Comparison of ENCODE assay signal across 15 cellular contexts in the genomic region with DNA sequence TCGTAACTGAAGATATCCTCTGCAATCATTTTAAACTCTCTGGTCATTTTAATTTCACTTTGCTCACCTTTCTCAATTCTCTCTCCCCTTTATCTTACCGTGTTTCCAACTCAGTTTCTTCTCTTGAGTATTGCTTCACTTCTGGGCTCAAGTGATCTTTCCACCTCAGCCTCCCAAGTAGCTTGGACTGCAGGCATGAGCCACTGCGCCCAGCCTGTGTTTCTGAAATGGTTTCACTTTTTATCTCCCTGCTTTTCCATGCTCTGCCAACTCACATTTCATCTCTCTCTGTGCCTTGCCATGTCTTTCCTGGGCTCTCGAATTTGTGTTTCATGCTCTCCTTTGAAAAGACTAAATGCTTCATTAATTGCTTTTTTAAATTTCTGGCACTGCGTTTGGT. TPM values are rescaled to one million over a fixed set of nuclear protein-coding genes. Genes with fewer than 3 reads are reported as not detected.
DNase-seq lines count a peak whose midpoint lies in the region; ATAC-seq and TF ChIP-seq lines count a peak whose summit lies in the region.
"Had no signal": no experiment of that assay in that cellular context is flagged by ENCODE, and none has a peak within 500 bp of the region (broad histone marks: within the 10 kb centered on the region; RNA-seq: fewer than 3 reads in every experiment).

No MANE protein-coding gene starts in this region.

- TF ChIP-seq EP300 in stomach (IDR thresholded peaks at IDR 0.05): no peak

- H3K4me3 ChIP-seq in A673 (ENCODE audit: low read depth, low read length, poor library complexity, severe bottlenecking): peak overlapping the region; percentile 18
- peak overlapping the region; percentile 0 for H3K4me3 ChIP-seq in GM12875 (ENCODE audit: low read depth, low read length)
- H3K4me3 ChIP-seq in mucosa of descending colon: no peak overlapping the region
- H3K4me3 ChIP-seq in stomach: no peak overlapping the region
- H3K4me3 ChIP-seq: ascending aorta, Peyer's patch, prostate gland had no signal

- H3K27ac ChIP-seq in A673 (ENCODE audit: low read depth, low read length, poor library complexity, severe bottlenecking) (no peak overlapping the region), stomach (peak overlapping the region in 1 of 5 donors; percentile 7)
- H3K27ac ChIP-seq: ascending aorta, epithelial cell of prostate, prostate gland had no signal

- no peaks in the 10 kb centered on the region for H3K9me3 ChIP-seq in A673 (ENCODE audit: low read depth, low read length, poor library complexity, severe bottlenecking)
- H3K9me3 ChIP-seq in mucosa of descending colon: no peaks in the 10 kb centered on the region
- H3K9me3 ChIP-seq in stomach: no peaks in the 10 kb centered on the region
- H3K9me3 ChIP-seq: ascending aorta, Peyer's patch, prostate gland had no signal

- H3K36me3 Mint-ChIP-seq in activated T-helper 17 cell treated with anti-CD3 and anti-CD28 coated beads, Interleukin-2, amount 50 U/mL, for 72 hours (ENCODE audit: low read depth): no peaks in the 10 kb centered on the region
- H3K36me3 Mint-ChIP-seq: CD8-positive, alpha-beta T cell had no signal

- WGBS in stomach, 5 donors: 43 to 52% (median 52%) methylated on average over 5 of the region's 5 CpGs

- no peak for TF ChIP-seq POLR2A in GM18505 (IDR thresholded peaks at IDR 0.05; ENCODE audit: borderline replicate concordance, extremely low read depth, insufficient read depth, insufficient read length)
- TF ChIP-seq POLR2A in stomach (IDR thresholded peaks at IDR 0.05): no peak

- ATAC-seq in activated T-helper 17 cell treated with anti-CD3 and anti-CD28 coated beads, Interleukin-2, amount 50 U/mL, for 72 hours (replicated peaks): no peak
- ATAC-seq in mucosa of descending colon: peak; percentile 42
- no peak for ATAC-seq in HG03159 (IDR thresholded peaks at IDR 0.05; ENCODE audit: unreplicated experiment)
- ATAC-seq in GM18505 (IDR thresholded peaks at IDR 0.05; ENCODE audit: unreplicated experiment): no peak
- ATAC-seq: CD8-positive, alpha-beta T cell had no signal

- no peaks in the 10 kb centered on the region for H3K4me1 ChIP-seq in A673 (ENCODE audit: insufficient read depth, low read length, poor library complexity, severe bottlenecking)
- H3K4me1 ChIP-seq in mucosa of descending colon (ENCODE audit: low read depth): peaks cover 27% of the 10 kb centered on the region
- peaks cover 8 to 57% (median 22%) of the 10 kb centered on the region in 4 donors for H3K4me1 ChIP-seq in stomach
- H3K4me1 ChIP-seq: ascending aorta, prostate gland had no signal

- peaks cover 15% of the 10 kb centered on the region for H3K4me1 Mint-ChIP-seq in activated T-helper 17 cell treated with anti-CD3 and anti-CD28 coated beads, Interleukin-2, amount 50 U/mL, for 72 hours

- intact Hi-C loops in A673 (cut with micrococcal nuclease; ENCODE audit: unreplicated experiment): no loop called here
- intact Hi-C loops in mucosa of descending colon (cut with DNase I, micrococcal nuclease): no loop called here
- intact Hi-C loops in stomach (cut with DNase I; ENCODE audit: low total_unique reads): no loop called here

- POLR2A ChIA-PET in A673 (lab: Charles Lee; ENCODE audit: low non-redundant PET): no interaction called here

- H3K4me3 Mint-ChIP-seq in activated T-helper 17 cell treated with anti-CD3 and anti-CD28 coated beads, Interleukin-2, amount 50 U/mL, for 72 hours: peak overlapping the region; percentile 55
- H3K4me3 Mint-ChIP-seq: CD8-positive, alpha-beta T cell had no signal

- TF ChIP-seq CTCF in A673 (conservative IDR thresholded peaks at IDR 0.05; ENCODE audit: low read depth, low read length): no peak
- TF ChIP-seq CTCF in GM12875 (IDR thresholded peaks at IDR 0.05; ENCODE audit: borderline replicate concordance, insufficient read depth, low read depth, low read length): no peak
- no peak for TF ChIP-seq CTCF in mucosa of descending colon (IDR thresholded peaks at IDR 0.05)
- no peak for TF ChIP-seq CTCF in stomach (IDR thresholded peaks at IDR 0.05)

- H3K27me3 ChIP-seq in A673 (replicated peaks; ENCODE audit: insufficient read depth, low read depth, low read length, poor library complexity) (peaks cover 10% of the 10 kb centered on the region), stomach (no peaks in the 10 kb centered on the region)
- H3K27me3 ChIP-seq: ascending aorta, Peyer's patch had no signal

- DNase-seq in A673 (ENCODE audit: low spot score): no peak
- DNase-seq in mucosa of descending colon: no peak
- no peak for DNase-seq in kidney glomerular epithelial cell (lab: John Stamatoyannopoulos, UW)
- no peak for DNase-seq in stomach
- DNase-seq: activated CD4-positive, alpha-beta T cell treated with anti-CD3 and anti-CD28 coated beads for 1 hour; NCI-H187; Peyer's patch had no signal

- H3K9me3 Mint-ChIP-seq in activated T-helper 17 cell treated with anti-CD3 and anti-CD28 coated beads, Interleukin-2, amount 50 U/mL, for 72 hours: no peaks in the 10 kb centered on the region
- H3K9me3 Mint-ChIP-seq: CD8-positive, alpha-beta T cell had no signal

- CTCF ChIA-PET in A673 (lab: Charles Lee): no interaction called here

- H3K36me3 ChIP-seq in A673 (ENCODE audit: insufficient read depth, low read length, poor library complexity, severe bottlenecking) (no peaks in the 10 kb centered on the region), mucosa of descending colon (ENCODE audit: low read depth) (no peaks in the 10 kb centered on the region), stomach (no peaks in the 10 kb centered on the region)
- H3K36me3 ChIP-seq: ascending aorta, Peyer's patch, prostate gland had no signal

- H3K27ac Mint-ChIP-seq in activated T-helper 17 cell treated with anti-CD3 and anti-CD28 coated beads, Interleukin-2, amount 50 U/mL, for 72 hours: peak overlapping the region; percentile 65
- H3K27ac Mint-ChIP-seq: CD8-positive, alpha-beta T cell had no signal

- peaks cover 18% of the 10 kb centered on the region for H3K27me3 Mint-ChIP-seq in activated T-helper 17 cell treated with anti-CD3 and anti-CD28 coated beads, Interleukin-2, amount 50 U/mL, for 72 hours

- no TSS peak for BruUV-seq in A673 (replicated peaks; lab: Mats Ljungman, UMichigan)

RNA-seq across cellular contexts. Expression of gene TMEM131, which starts 30.5 kb away (rescaled TPM):
- total RNA-seq in A673 (2021) (26.2 and 28.9 TPM in 2 replicates), mucosa of descending colon (100 to 1,000 TPM in 1 of 3 donors, 10 to 100 TPM in 2; 58.3 to 110 (median 67.7) TPM), stomach (100 to 1,000 TPM in 2 of 5 donors, 10 to 100 TPM in 3; 33.8 to 119 (median 79.7) TPM)
- total RNA-seq in activated T-helper 17 cell treated with anti-CD3 and anti-CD28 coated beads, Interleukin-2, amount 50 U/mL, for 72 hours: 10 to 100 TPM; 32.0 to 36.4 TPM
- 1 to 10 TPM; 4.4 to 7.4 (median 5.8) TPM for polyA plus RNA-seq in stomach

Comparison
In these comparisons a context has a peak if more than half of its experiments do, and no peak if none do; other contexts are left out.
1. H3K4me3 ChIP-seq: peak in A673 (single experiment) and GM12875 (single experiment); none in mucosa of descending colon (single experiment) and stomach (0 of 4).